13 cellular contexts compared by ENCODE assay signal in the genomic region with DNA sequence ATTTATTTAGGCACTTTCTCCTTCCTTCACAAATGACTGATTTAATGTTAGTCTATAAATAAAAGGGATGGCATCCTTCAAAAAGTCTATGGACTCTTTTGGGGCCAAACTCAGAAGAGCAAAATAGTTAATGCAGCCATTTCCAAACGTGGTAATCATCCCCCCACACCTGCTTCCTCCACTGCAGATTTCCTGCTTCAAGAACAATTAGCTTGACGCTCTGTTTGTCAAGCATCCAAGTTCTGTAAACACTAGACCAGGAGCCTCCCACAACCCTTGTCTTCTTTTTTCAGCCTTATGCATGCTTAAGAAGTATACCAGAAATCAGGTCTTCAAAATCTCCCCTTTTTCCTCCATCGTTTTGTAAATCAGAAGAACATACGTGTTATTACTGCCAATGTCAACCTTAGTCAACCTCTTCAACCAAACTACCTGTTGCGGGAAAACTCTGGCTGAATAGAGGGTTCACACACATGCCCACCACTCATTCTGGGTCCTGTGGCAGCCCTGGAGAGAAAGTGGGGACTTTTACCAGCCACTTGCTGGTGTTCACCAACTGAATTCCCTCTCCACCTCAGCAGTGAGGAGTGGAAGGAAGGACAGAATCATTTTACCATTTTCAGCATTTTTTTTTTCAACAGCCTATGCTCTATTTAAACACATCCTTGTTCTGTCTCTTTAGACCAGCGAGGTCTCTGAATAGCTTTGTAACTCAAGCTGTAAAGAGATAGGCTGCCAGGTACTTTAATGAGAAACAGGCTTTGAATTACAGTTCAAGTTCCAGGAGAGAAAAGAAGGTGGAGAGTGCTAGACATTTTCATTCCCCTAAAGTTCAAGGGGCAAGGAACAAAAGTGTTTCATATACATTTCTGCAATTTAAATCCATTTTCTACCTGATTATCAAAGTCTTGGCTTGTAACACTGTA. TPM values are rescaled to one million over a fixed set of nuclear protein-coding genes. Genes with fewer than 3 reads are reported as not detected.
DNase-seq lines count a peak whose midpoint lies in the region; ATAC-seq, FAIRE-seq and TF ChIP-seq lines count a peak whose summit lies in the region.
"Had no signal": no experiment of that assay in that cellular context is flagged by ENCODE, and none has a peak within 500 bp of the region (broad histone marks: within the 10 kb centered on the region; RNA-seq: fewer than 3 reads in every experiment).

No MANE protein-coding gene starts in this region.

- H3K4me3 ChIP-seq in Loucy (ENCODE audit: low read length, poor library complexity, severe bottlenecking) (no peak overlapping the region), right atrium auricular region (no peak overlapping the region), stomach smooth muscle (ENCODE audit: low read length in 2 of 2) (peak overlapping the region in 1 of 2 donors; percentile 27), pancreas (no peak overlapping the region)
- H3K4me3 ChIP-seq: GM23248 had no signal

- H3K9me2 ChIP-seq in Loucy (replicated peaks; ENCODE audit: low read depth, low read length): no peaks in the 10 kb centered on the region

- H3K36me3 ChIP-seq in Loucy (ENCODE audit: insufficient read depth, low read length) (no peaks in the 10 kb centered on the region), right atrium auricular region (peaks cover 12% of the 10 kb centered on the region), stomach smooth muscle (ENCODE audit: control insufficient read depth in 2 of 2, insufficient read depth in 2 of 2, low read length in 2 of 2) (peaks cover 16 to 30% of the 10 kb centered on the region in 2 donors), pancreas (peaks cover 0 to 5% (median 0%) of the 10 kb centered on the region in 3 donors)

- H3K79me2 ChIP-seq in Loucy (ENCODE audit: insufficient read depth, low read length): no peaks in the 10 kb centered on the region

- no peaks in the 10 kb centered on the region for H3F3A ChIP-seq in Loucy (ENCODE audit: low read depth)

- ATAC-seq in pancreas: no peak

- TF ChIP-seq CTCF in Loucy (conservative IDR thresholded peaks at IDR 0.05; ENCODE audit: low read length) (no peak), right atrium auricular region (IDR thresholded peaks at IDR 0.05) (no peak), pancreas (IDR thresholded peaks at IDR 0.05) (no peak)

- H3K9ac ChIP-seq in Loucy (ENCODE audit: low read depth, low read length, poor library complexity, severe bottlenecking) (no peak overlapping the region), stomach smooth muscle (ENCODE audit: low read length in 2 of 2) (no peak overlapping the region)
- H3K9ac ChIP-seq: GM23248 had no signal

- H2AFZ ChIP-seq in Loucy (ENCODE audit: low read length): peak overlapping the region; percentile 57
- H2AFZ ChIP-seq: GM23248 had no signal

- intact Hi-C loops in pancreas (cut with DNase I): no loop called here
- intact Hi-C loops in posterior cingulate gyrus (cut with DNase I): loop anchor here (10.0 kb wide), 1 partner anchor 142 kb away; no protein-coding TSS in a partner anchor

- peak overlapping the region; percentile 36 for H3K4me2 ChIP-seq in Loucy (ENCODE audit: low read depth, low read length, poor library complexity, severe bottlenecking)

- H3K4me1 ChIP-seq in Loucy (ENCODE audit: insufficient read depth, low read length, poor library complexity, severe bottlenecking): peaks cover 59% of the 10 kb centered on the region
- H3K4me1 ChIP-seq in right atrium auricular region: peaks cover 0 to 30% of the 10 kb centered on the region in 2 donors
- H3K4me1 ChIP-seq in stomach smooth muscle (ENCODE audit: control insufficient read depth, insufficient read depth, low read length): peaks cover 29% of the 10 kb centered on the region
- H3K4me1 ChIP-seq in pancreas: no peaks in the 10 kb centered on the region

- H3K27me3 ChIP-seq in Loucy (ENCODE audit: insufficient read depth, low read length, poor library complexity, severe bottlenecking) (no peaks in the 10 kb centered on the region), right atrium auricular region (no peaks in the 10 kb centered on the region), stomach smooth muscle (ENCODE audit: control insufficient read depth in 1 of 2, insufficient read depth in 2 of 2, low read length in 2 of 2) (no peaks in the 10 kb centered on the region), pancreas (no peaks in the 10 kb centered on the region)

- DNase-seq in SHP77 treated with DMSO at 0.1 percent for 48 hours (lab: John Stamatoyannopoulos, UW): peak; percentile 15
- DNase-seq in right atrium auricular region (ENCODE audit: low spot score): no peak
- no peak for DNase-seq in pancreas
- DNase-seq in T-helper 9 cell: no peak
- no peak for DNase-seq in DMS 273 (lab: John Stamatoyannopoulos, UW; ENCODE audit: unreplicated experiment)
- no peak for DNase-seq in posterior cingulate gyrus
- DNase-seq: activated CD4-positive, alpha-beta memory T cell treated with anti-CD3 and anti-CD28 coated beads, Interleukin-2, amount 10 ng/mL, durations not matched to agents 7 days and 5 days; GM23248; NCI-H2227 treated with DMSO at 0.1 percent for 48 hours; stimulated activated CD4-positive, alpha-beta T cell treated with anti-CD3 and anti-CD28 coated beads, Interleukin-4, amount 100 ng/mL, for 24 hours had no signal

- H3K9me3 ChIP-seq in Loucy (ENCODE audit: insufficient read depth, low read depth, low read length) (no peaks in the 10 kb centered on the region), right atrium auricular region (no peaks in the 10 kb centered on the region), stomach smooth muscle (ENCODE audit: control insufficient read depth in 2 of 2, low read length in 2 of 2) (no peaks in the 10 kb centered on the region), pancreas (no peaks in the 10 kb centered on the region)

- no peaks in the 10 kb centered on the region for H4K20me1 ChIP-seq in Loucy (ENCODE audit: insufficient read depth, low read length, poor library complexity, severe bottlenecking)

- no peak for FAIRE-seq in pancreas (lab: Jason Lieb, UNC)
- FAIRE-seq: D721Med had no signal

- 48 to 53% methylated on average over 6 of the region's 6 CpGs for WGBS in pancreas, 2 donors

- H3K27ac ChIP-seq in right atrium auricular region: peak overlapping the region; percentile 43 to 48
- H3K27ac ChIP-seq in stomach smooth muscle (ENCODE audit: low read length): peak overlapping the region; percentile 38
- H3K27ac ChIP-seq in pancreas: no peak overlapping the region
- H3K27ac ChIP-seq: GM23248 had no signal

RNA-seq across cellular contexts. Expression of a gene that starts 39.1 kb away (rescaled TPM):
- 10 to 100 TPM; 15.5 to 17.4 TPM for total RNA-seq in right atrium auricular region
- total RNA-seq in pancreas: 1 to 10 TPM; 2.4 to 8.0 (median 2.9) TPM
- 1 to 10 TPM; 3.0 to 4.4 TPM for polyA plus RNA-seq in pancreas

Comparison
In these comparisons a context has a peak if more than half of its experiments do, and no peak if none do; other contexts are left out.
1. H3K27ac ChIP-seq: peak in right atrium auricular region (2 of 2) and stomach smooth muscle (single experiment); none in pancreas (0 of 4).